Comparison of ENCODE assay signal across 8 cellular contexts in the genomic region with DNA sequence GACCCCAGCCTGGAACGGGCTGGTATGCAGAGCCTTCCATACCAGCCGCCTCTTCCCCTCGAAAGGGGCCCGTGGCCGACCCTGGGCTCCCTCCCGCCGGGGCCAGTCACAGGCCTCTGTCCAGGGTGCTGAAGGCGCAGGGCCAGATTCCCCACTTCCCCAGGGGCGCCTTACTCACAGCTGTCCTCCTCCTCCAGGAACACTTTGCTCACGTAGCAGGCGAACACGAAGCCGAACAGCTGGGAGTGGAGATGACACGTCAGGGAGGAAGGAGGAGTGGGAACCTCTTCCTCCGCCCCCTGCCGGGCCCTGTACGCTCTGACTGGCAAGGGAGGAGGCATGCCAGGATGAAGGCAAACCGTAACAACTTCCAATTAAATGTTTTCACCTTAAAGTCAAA. TPM values are rescaled to one million over a fixed set of nuclear protein-coding genes. Genes with fewer than 3 reads are reported as not detected.
A peak's percentile ranks its signal among the peaks of the same experiment; 100 is the strongest.
DNase-seq lines count a peak whose midpoint lies in the region; ATAC-seq and TF ChIP-seq lines count a peak whose summit lies in the region.

No MANE protein-coding gene starts in this region.

- CTCF ChIA-PET in activated naive CD4-positive, alpha-beta T cell treated with anti-CD3 and anti-CD28 coated beads, Interleukin-2, amount 10 ng/mL, durations not matched to agents 7 days and 5 days (lab: Charles Lee), result interaction anchor here (1.6 to 6.3 kb wide), 6 partner anchors 8 to 239 kb away, joined by 5 to 69 read pairs (median 7); no protein-coding TSS in a partner anchor

- peaks cover 31% of the 10 kb centered on the region for H4K20me1 ChIP-seq in BLaER1

- peak overlapping the region; percentile 61 for H3K4me3 ChIP-seq in BLaER1

- no peaks in the 10 kb centered on the region for H3K9me3 ChIP-seq in BLaER1

- H3K4me3 Mint-ChIP-seq in activated naive CD4-positive, alpha-beta T cell treated with anti-CD3 and anti-CD28 coated beads, Interleukin-2, amount 10 ng/mL, durations not matched to agents 7 days and 5 days, result peak overlapping the region; percentile 45
- H3K4me3 Mint-ChIP-seq in progenitor cell of endocrine pancreas (ENCODE audit: low read depth), result no peak overlapping the region

- peaks cover 2% of the 10 kb centered on the region for H3K9me3 Mint-ChIP-seq in activated naive CD4-positive, alpha-beta T cell treated with anti-CD3 and anti-CD28 coated beads, Interleukin-2, amount 10 ng/mL, durations not matched to agents 7 days and 5 days
- H3K9me3 Mint-ChIP-seq in progenitor cell of endocrine pancreas (ENCODE audit: low read depth), result no peaks in the 10 kb centered on the region

- peaks cover 40% of the 10 kb centered on the region for H3K4me1 ChIP-seq in BLaER1

- H3K4me1 Mint-ChIP-seq in activated naive CD4-positive, alpha-beta T cell treated with anti-CD3 and anti-CD28 coated beads, Interleukin-2, amount 10 ng/mL, durations not matched to agents 7 days and 5 days, result peaks cover 11% of the 10 kb centered on the region
- H3K4me1 Mint-ChIP-seq in progenitor cell of endocrine pancreas (ENCODE audit: low read depth), result peaks cover 2% of the 10 kb centered on the region

- H3K27ac ChIP-seq in BLaER1, result no peak overlapping the region

- intact Hi-C loops in Right ventricle myocardium inferior (cut with DNase I), result loop anchor here (5.0 kb wide), 1 partner anchor 365 kb away; no protein-coding TSS in a partner anchor

- DNase-seq in HS-5 (ENCODE audit: low read depth) (peak; percentile 92), SHP77 (lab: John Stamatoyannopoulos, UW) (peak; percentile 77 to 89), Right ventricle myocardium inferior (ENCODE audit: missing footprints) (peak; percentile 81), progenitor cell of endocrine pancreas (ENCODE audit: low spot score, unreplicated experiment) (peak; percentile 88)
- DNase-seq in activated naive CD4-positive, alpha-beta T cell treated with anti-CD3 and anti-CD28 coated beads, Interleukin-2, amount 10 ng/mL, durations not matched to agents 7 days and 5 days, result peak; percentile 74

- H3K4me2 ChIP-seq in BLaER1, result peak overlapping the region; percentile 98

- H3K36me3 Mint-ChIP-seq in activated naive CD4-positive, alpha-beta T cell treated with anti-CD3 and anti-CD28 coated beads, Interleukin-2, amount 10 ng/mL, durations not matched to agents 7 days and 5 days, result no peaks in the 10 kb centered on the region
- peaks cover 2% of the 10 kb centered on the region for H3K36me3 Mint-ChIP-seq in progenitor cell of endocrine pancreas (ENCODE audit: insufficient read depth)

- no peak overlapping the region for H3K9ac ChIP-seq in BLaER1

- no peaks in the 10 kb centered on the region for H3K27me3 ChIP-seq in BLaER1

- no peaks in the 10 kb centered on the region for H3K36me3 ChIP-seq in BLaER1

- H3K27me3 Mint-ChIP-seq in activated naive CD4-positive, alpha-beta T cell treated with anti-CD3 and anti-CD28 coated beads, Interleukin-2, amount 10 ng/mL, durations not matched to agents 7 days and 5 days, result peaks cover 57% of the 10 kb centered on the region
- no peaks in the 10 kb centered on the region for H3K27me3 Mint-ChIP-seq in progenitor cell of endocrine pancreas

- ATAC-seq in Right ventricle myocardium inferior (peak; percentile 91), HG03442 (IDR thresholded peaks at IDR 0.05; ENCODE audit: unreplicated experiment) (no peak), GM19395 (IDR thresholded peaks at IDR 0.05; ENCODE audit: unreplicated experiment) (no peak)

- TF ChIP-seq CTCF in progenitor cell of endocrine pancreas (IDR thresholded peaks at IDR 0.05; ENCODE audit: unreplicated experiment), result peak; percentile 19

- no peak overlapping the region for H3K27ac Mint-ChIP-seq in activated naive CD4-positive, alpha-beta T cell treated with anti-CD3 and anti-CD28 coated beads, Interleukin-2, amount 10 ng/mL, durations not matched to agents 7 days and 5 days
- H3K27ac Mint-ChIP-seq in progenitor cell of endocrine pancreas, result no peak overlapping the region

RNA-seq across cellular contexts. Expression of gene NKAIN1, which starts 57.3 kb away (rescaled TPM):
- total RNA-seq in Right ventricle myocardium inferior (0.14 TPM), progenitor cell of endocrine pancreas (15.5 and 16.1 TPM in 2 replicates)

Comparison
In these comparisons a context has a peak if more than half of its experiments do, and no peak if none do; other contexts are left out.
1. RNA of gene NKAIN1, which starts 57.3 kb away (total RNA-seq): 15.5 to 16.1 TPM in progenitor cell of endocrine pancreas; 0.14 TPM in Right ventricle myocardium inferior (single experiment); every median in the first group is over 10 times any median in the second.
2. Peak in every context shown above with its lines, with median percentiles within 50 percentile points of each other: DNase-seq.